Comparison of ENCODE assay signal across 8 cellular contexts in the genomic region with DNA sequence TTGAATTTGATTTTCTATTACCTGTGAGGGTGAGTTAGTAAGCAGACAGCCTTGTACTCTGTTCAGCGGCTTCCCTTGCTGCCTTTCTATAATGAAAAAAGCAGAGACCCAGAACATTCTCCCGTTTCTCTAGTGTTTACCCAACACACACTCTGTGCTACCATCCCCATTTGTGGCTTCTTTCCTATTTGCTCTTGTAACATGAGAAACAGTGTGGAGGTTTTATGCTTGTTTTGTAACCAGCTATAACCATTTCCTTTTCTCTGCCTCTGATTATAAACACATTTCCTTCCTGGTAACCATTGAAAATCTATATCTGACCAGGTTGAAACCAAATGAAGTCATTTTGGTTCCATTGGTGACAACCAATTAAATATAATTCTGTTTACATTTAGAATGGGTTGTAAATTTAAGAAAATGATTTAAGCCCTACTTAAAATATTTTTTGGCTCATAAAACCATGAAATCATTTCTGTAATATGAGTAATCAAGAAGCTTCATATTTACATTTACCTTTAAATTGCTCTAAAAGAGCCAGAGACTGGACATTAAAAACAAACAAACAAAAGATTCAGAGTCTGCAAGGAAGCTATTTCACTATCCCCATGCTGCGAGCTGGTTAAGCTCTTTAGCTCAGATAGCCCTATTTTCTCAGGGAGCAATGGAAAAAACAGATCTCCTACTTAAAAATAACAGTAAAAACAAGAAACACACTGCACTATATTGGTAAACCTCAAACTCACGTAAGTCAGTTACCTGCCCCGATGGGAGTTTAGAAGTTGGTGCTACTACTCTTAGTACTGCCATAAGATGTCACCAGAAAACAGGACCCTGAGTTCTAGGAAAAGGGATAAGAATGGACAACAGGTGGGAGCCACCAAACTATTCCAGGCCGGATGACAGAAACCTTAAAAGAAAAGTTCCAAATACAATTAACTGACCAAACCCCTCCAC.
DNase-seq lines count a peak whose midpoint lies in the region; ATAC-seq and TF ChIP-seq lines count a peak whose summit lies in the region.

No MANE protein-coding gene starts in this region.

- H3K4me3 ChIP-seq in foreskin fibroblast (ENCODE audit: low read depth in 1 of 2, low read length in 2 of 2) = no peak overlapping the region
- no peak overlapping the region for H3K4me3 ChIP-seq in upper lobe of right lung

- ATAC-seq in upper lobe of right lung = peak; percentile 74

- TF ChIP-seq CTCF in foreskin fibroblast (IDR thresholded peaks at IDR 0.05; ENCODE audit: low read depth, low read length) (no peak), upper lobe of right lung (IDR thresholded peaks at IDR 0.05) (no peak), GM20000 (IDR thresholded peaks at IDR 0.05; ENCODE audit: extremely low read depth, missing control alignments) (no peak)

- H3K27me3 ChIP-seq in upper lobe of right lung = no peaks in the 10 kb centered on the region

- DNase-seq in AG20443 (ENCODE audit: low spot score) (peak; percentile 24), H4 (ENCODE audit: low spot score) (peak; percentile 77), NCI-H526 treated with DMSO at 0.1 percent for 48 hours (lab: John Stamatoyannopoulos, UW) (peak; percentile 64), foreskin fibroblast (peak; percentile 52 to 71), upper lobe of right lung (no peak), GM20000 (ENCODE audit: low spot score) (no peak), GOT3 (lab: John Stamatoyannopoulos, UW) (no peak), NCI-H1694 treated with DMSO at 0.1 percent for 48 hours (lab: John Stamatoyannopoulos, UW) (no peak)

- intact Hi-C loops in upper lobe of right lung (cut with DNase I) = no loop called here

- peak overlapping the region; percentile 70 for H3K27ac ChIP-seq in upper lobe of right lung

- peaks cover 11% of the 10 kb centered on the region for H3K4me1 ChIP-seq in upper lobe of right lung

- H3K36me3 ChIP-seq in upper lobe of right lung = no peaks in the 10 kb centered on the region

- H3K9me3 ChIP-seq in upper lobe of right lung = no peaks in the 10 kb centered on the region

Comparison
In these comparisons a context has a peak if more than half of its experiments do, and no peak if none do; other contexts are left out.
1. DNase-seq: peak in AG20443 (single experiment), H4 (single experiment), NCI-H526 treated with DMSO at 0.1 percent for 48 hours (single experiment) and foreskin fibroblast (2 of 2); none in upper lobe of right lung (single experiment), GM20000 (single experiment), GOT3 (single experiment) and NCI-H1694 treated with DMSO at 0.1 percent for 48 hours (single experiment).